In genomic region chr12:55708695-55709233, GRCh38 we compare ENCODE assay signal across 8 cellular contexts. TPM values are rescaled to one million over a fixed set of nuclear protein-coding genes. Genes with fewer than 3 reads are reported as not detected.
A peak's percentile ranks its signal among the peaks of the same experiment; 100 is the strongest.
DNase-seq lines count a peak whose midpoint lies in the region; ATAC-seq and TF ChIP-seq lines count a peak whose summit lies in the region.

No MANE protein-coding gene starts in this region.

- intact Hi-C loops in Caco-2 (cut with micrococcal nuclease; ENCODE audit: unreplicated experiment) (loop anchor here (1.0 kb wide), 1 partner anchor 8 kb away; the partner anchor contains the start of gene BLOC1S1), prostate gland (cut with DNase I) (no loop called here)

- H3K9me3 ChIP-seq in Caco-2 (no peaks in the 10 kb centered on the region), cardiac muscle cell (ENCODE audit: low read depth) (no peaks in the 10 kb centered on the region), prostate gland (no peaks in the 10 kb centered on the region)

- POLR2A ChIA-PET in Caco-2 (lab: Charles Lee), result no interaction called here
- POLR2A ChIA-PET in T-cell (lab: Charles Lee), result no interaction called here

- H3K4me3 ChIP-seq in Caco-2 (ENCODE audit: low read depth, low read length), result no peak overlapping the region
- H3K4me3 ChIP-seq in cardiac muscle cell, result peak overlapping the region; percentile 82
- H3K4me3 ChIP-seq in prostate gland, result no peak overlapping the region

- no peaks in the 10 kb centered on the region for H3K36me3 Mint-ChIP-seq in Caco-2 (ENCODE audit: insufficient read depth, unreplicated experiment)
- no peaks in the 10 kb centered on the region for H3K36me3 Mint-ChIP-seq in T-cell

- BruUV-seq in Caco-2 (replicated peaks; lab: Mats Ljungman, UMichigan), result no TSS peak

- H3K27ac Mint-ChIP-seq in Caco-2 (ENCODE audit: unreplicated experiment) (no peak overlapping the region), T-cell (no peak overlapping the region)

- H3K27ac ChIP-seq in cardiac muscle cell, result peak overlapping the region; percentile 85
- H3K27ac ChIP-seq in prostate gland, result peak overlapping the region; percentile 62 to 65

- H3K4me1 ChIP-seq in Caco-2 (peaks cover 36% of the 10 kb centered on the region), cardiac muscle cell (ENCODE audit: low read depth) (peaks cover 63% of the 10 kb centered on the region), prostate gland (replicated peaks) (no peaks in the 10 kb centered on the region)

- H3K4me1 Mint-ChIP-seq in Caco-2 (ENCODE audit: low read depth, unreplicated experiment), result peaks cover 18% of the 10 kb centered on the region
- peaks cover 16 to 23% (median 19%) of the 10 kb centered on the region in 3 donors for H3K4me1 Mint-ChIP-seq in T-cell

- no peaks in the 10 kb centered on the region for H3K27me3 ChIP-seq in Caco-2 (replicated peaks; ENCODE audit: control insufficient read depth, insufficient read depth, low read length)
- no peaks in the 10 kb centered on the region for H3K27me3 ChIP-seq in cardiac muscle cell
- H3K27me3 ChIP-seq in prostate gland (replicated peaks; ENCODE audit: insufficient read depth), result no peaks in the 10 kb centered on the region

- ATAC-seq in T-cell (replicated peaks in 1 of 4) (no peak), GM18511 (IDR thresholded peaks at IDR 0.05; ENCODE audit: unreplicated experiment) (no peak)

- H3K36me3 ChIP-seq in Caco-2 (ENCODE audit: control insufficient read depth, insufficient read depth, low read length), result no peaks in the 10 kb centered on the region
- H3K36me3 ChIP-seq in cardiac muscle cell, result no peaks in the 10 kb centered on the region
- no peaks in the 10 kb centered on the region for H3K36me3 ChIP-seq in prostate gland

- TF ChIP-seq CTCF in Caco-2 (IDR thresholded peaks at IDR 0.05; ENCODE audit: insufficient read depth in 1 of 2, low read depth in 1 of 2, low read length in 1 of 2, severe bottlenecking in 1 of 2, unreplicated experiment in 1 of 2) (no peak), cardiac muscle cell (IDR thresholded peaks at IDR 0.05; ENCODE audit: low read depth, low read length) (no peak), prostate gland (IDR thresholded peaks at IDR 0.05) (no peak)

- H3K4me3 Mint-ChIP-seq in Caco-2 (ENCODE audit: unreplicated experiment) (peak overlapping the region; percentile 78), T-cell (peak overlapping the region; percentile 80 to 86 (median 81))

- 21% methylated on average over 3 of the region's 3 CpGs for WGBS in prostate gland

- H3K9me3 Mint-ChIP-seq in Caco-2 (ENCODE audit: unreplicated experiment) (no peaks in the 10 kb centered on the region), T-cell (no peaks in the 10 kb centered on the region)

- CTCF ChIA-PET in Caco-2 (lab: Charles Lee), result interaction anchor here (1.8 kb wide), 1 partner anchor 11 kb away, joined by 7 read pairs; the partner anchor contains the start of gene RDH5
- CTCF ChIA-PET in T-cell (lab: Charles Lee), result no interaction called here

- DNase-seq in Caco-2 (no peak), T-cell (no peak), cardiac muscle cell (ENCODE audit: low read depth in 1 of 2, low spot score in 1 of 2) (peak in 1 of 2 donors; percentile 59), prostate gland (ENCODE audit: low spot score) (no peak), LoVo (ENCODE audit: low spot score) (no peak), HuH-7 (ENCODE audit: low spot score) (no peak)
- DNase-seq in stimulated activated CD4-positive, alpha-beta T cell treated with anti-CD3 and anti-CD28 coated beads, Interleukin-12 subunit alpha, Interleukin-12 subunit beta, amount 100 ng/mL, for 4 hours, result no peak

- peaks cover 18% of the 10 kb centered on the region for H3K27me3 Mint-ChIP-seq in Caco-2 (ENCODE audit: insufficient read depth, unreplicated experiment)
- H3K27me3 Mint-ChIP-seq in T-cell, result peaks cover 22 to 25% of the 10 kb centered on the region in 2 donors

- TF ChIP-seq POLR2A in prostate gland (IDR thresholded peaks at IDR 0.05), result peak; percentile 10

RNA-seq across cellular contexts. Expression of gene ITGA7, which starts 1.1 kb away (rescaled TPM):
- total RNA-seq in Caco-2 (2022), result 46.1 and 47.0 TPM in 2 replicates
- 1 to 10 TPM; 2.6 to 4.6 (median 3.1) TPM for total RNA-seq in T-cell
- 93.9 and 101 TPM in 2 replicates for total RNA-seq in cardiac muscle cell
- 32.9 and 39.5 TPM in 2 replicates for polyA plus RNA-seq in cardiac muscle cell
- total RNA-seq in prostate gland, result 10 to 100 TPM; 17.4 to 37.0 TPM

RNA-seq across cellular contexts. Expression of gene BLOC1S1, which starts 7.1 kb away (rescaled TPM):
- total RNA-seq in Caco-2 (2022) (59.4 and 73.7 TPM in 2 replicates), T-cell (10 to 100 TPM; 49.4 to 76.6 (median 72.7) TPM), cardiac muscle cell (133 and 194 TPM in 2 replicates), prostate gland (100 to 1,000 TPM; 151 to 240 TPM)
- polyA plus RNA-seq in cardiac muscle cell, result 147 and 159 TPM in 2 replicates

RNA-seq across cellular contexts. Expression of gene RDH5, which starts 11.4 kb away (rescaled TPM):
- total RNA-seq in Caco-2 (2022) (6.0 and 9.7 TPM in 2 replicates), T-cell (10 to 100 TPM; 13.0 to 29.1 (median 22.4) TPM), cardiac muscle cell (10.1 and 11.2 TPM in 2 replicates), prostate gland (10 to 100 TPM in 1 of 2 donors, 1 to 10 TPM in 1; 5.7 to 12.6 TPM)
- 6.6 and 12.6 TPM in 2 replicates for polyA plus RNA-seq in cardiac muscle cell

RNA-seq across cellular contexts. Expression of gene CD63, which starts 20.0 kb away (rescaled TPM):
- total RNA-seq in Caco-2 (2022) (947 and 983 TPM in 2 replicates), T-cell (10 to 100 TPM; 41.3 to 88.2 (median 73.5) TPM), cardiac muscle cell (268 and 584 TPM in 2 replicates), prostate gland (100 to 1,000 TPM; 485 to 585 TPM)
- polyA plus RNA-seq in cardiac muscle cell, result 694 and 1,103 TPM in 2 replicates

RNA-seq across cellular contexts. Expression of gene GDF11, which starts 34.2 kb away (rescaled TPM):
- 11.0 and 13.3 TPM in 2 replicates for total RNA-seq in Caco-2 (2022)
- total RNA-seq in T-cell, result 10 to 100 TPM in 4 of 5 donors, 1 to 10 TPM in 1; 7.5 to 12.9 (median 11.5) TPM
- total RNA-seq in cardiac muscle cell, result 53.1 and 54.2 TPM in 2 replicates
- 13.5 and 14.1 TPM in 2 replicates for polyA plus RNA-seq in cardiac muscle cell
- 10 to 100 TPM in 1 of 2 donors, 1 to 10 TPM in 1; 4.1 to 10.3 TPM for total RNA-seq in prostate gland
